Comparison of ENCODE assay signal across 27 cellular contexts in the genomic region with DNA sequence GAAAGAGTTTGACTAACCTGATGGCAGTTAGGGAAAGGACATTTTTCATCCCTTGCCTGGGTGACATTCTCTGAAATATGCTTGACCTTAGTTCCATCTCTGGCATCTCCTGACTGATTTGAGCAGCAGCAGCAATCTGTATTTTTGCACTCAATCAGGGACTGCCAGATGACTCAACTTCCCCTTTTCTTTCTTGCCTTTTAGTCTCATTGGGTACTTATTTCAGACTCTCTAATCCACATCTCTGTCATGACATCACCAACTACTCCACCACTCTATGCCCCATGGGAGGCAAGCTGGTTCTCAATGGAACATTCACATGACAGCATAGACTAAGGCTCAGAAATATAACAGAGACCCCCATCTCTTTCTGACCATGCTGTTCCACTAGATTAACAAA.
"Had no signal": no experiment of that assay in that cellular context is flagged by ENCODE, and none has a peak within 500 bp of the region (broad histone marks: within the 10 kb centered on the region; RNA-seq: fewer than 3 reads in every experiment).

No MANE protein-coding gene starts in this region.

- H3K4me3 ChIP-seq: coronary artery, left ventricle myocardium inferior, lower lobe of right lung, ovary, psoas muscle, sigmoid colon, thoracic aorta, tibial nerve, upper lobe of left lung had no signal

- DNase-seq: dermis blood vessel endothelial cell; effector memory CD4-positive, alpha-beta T cell; erythroblast; hypothalamus; immature natural killer cell; islet precursor cell; kidney glomerular epithelial cell; left colon; left ventricle myocardium inferior; lower lobe of right lung; natural killer cell; occipital lobe; ovary; posterior cingulate gyrus; psoas muscle; right cardiac atrium; sigmoid colon; stimulated activated CD4-positive, alpha-beta T cell treated with anti-CD3 and anti-CD28 coated beads, Interleukin-2, amount 100 ng/mL, for 24 hours; stimulated activated CD4-positive, alpha-beta T cell treated with anti-CD3 and anti-CD28 coated beads, Interleukin-4, amount 100 ng/mL, for 24 hours; upper lobe of left lung had no signal

- ATAC-seq: left colon; lower lobe of right lung; natural killer cell; psoas muscle; right cardiac atrium; stimulated activated effector memory CD8-positive, alpha-beta T cell treated with anti-CD3 and anti-CD28 coated beads, Interleukin-12 subunit alpha, Interleukin-12 subunit beta, amount 100 ng/mL, for 72 hours had no signal

- H3K9me3 ChIP-seq: left ventricle myocardium inferior, lower lobe of right lung, ovary, psoas muscle, sigmoid colon, thoracic aorta, tibial nerve, upper lobe of left lung had no signal

- FAIRE-seq: endothelial cell of umbilical vein, frontal cortex, urothelium cell line had no signal

- H3K36me3 ChIP-seq: left ventricle myocardium inferior, lower lobe of right lung, ovary, sigmoid colon, thoracic aorta, tibial nerve, upper lobe of left lung had no signal

- H3K4me1 ChIP-seq: left ventricle myocardium inferior, lower lobe of right lung, psoas muscle, sigmoid colon, tibial nerve, upper lobe of left lung had no signal

- H3K27ac ChIP-seq: coronary artery, left ventricle myocardium inferior, lower lobe of right lung, ovary, psoas muscle, sigmoid colon, thoracic aorta, tibial nerve, upper lobe of left lung had no signal

- H3K27me3 ChIP-seq: ovary, sigmoid colon, tibial nerve, upper lobe of left lung had no signal
